ENCODE assay signal across 8 cellular contexts in genomic region chr4:122826596-122827257, GRCh38. TPM values are rescaled to one million over a fixed set of nuclear protein-coding genes. Genes with fewer than 3 reads are reported as not detected.
DNase-seq lines count a peak whose midpoint lies in the region; ATAC-seq, FAIRE-seq and TF ChIP-seq lines count a peak whose summit lies in the region.
"Had no signal": no experiment of that assay in that cellular context is flagged by ENCODE, and none has a peak within 500 bp of the region (broad histone marks: within the 10 kb centered on the region; RNA-seq: fewer than 3 reads in every experiment).

Gene FGF2 (plus strand): TSS chr4:122826831. CDS start chr4:122827175, 344 bp downstream.

- no peaks in the 10 kb centered on the region for H4K20me1 ChIP-seq in neural cell (ENCODE audit: insufficient read depth)

- DNase-seq in GM12891 (ENCODE audit: insufficient read length, low spot score) (peak; percentile 45), LNCaP clone FGC (ENCODE audit: low read depth) (no peak), frontal cortex (ENCODE audit: low spot score in 2 of 2) (peak; percentile 67 to 69), NCI-H524 treated with DMSO at 0.1 percent for 48 hours (lab: John Stamatoyannopoulos, UW) (no peak)
- DNase-seq in activated naive CD4-positive, alpha-beta T cell treated with anti-CD3 and anti-CD28 coated beads, Interleukin-2, amount 50 U/mL, for 16 hours, result peak; percentile 21

- no peaks in the 10 kb centered on the region for H3K9me3 ChIP-seq in neural cell (ENCODE audit: low read length)

- H3K9ac ChIP-seq in neural cell (ENCODE audit: low read length), result peak within 1 kb of the TSS; percentile 65

- H3K27me3 ChIP-seq in neural cell (ENCODE audit: insufficient read depth, low read depth, low read length), result no peaks in the 10 kb centered on the region

- peak within 1 kb of the TSS; percentile 25 for H3K4me3 ChIP-seq in LNCaP clone FGC (ENCODE audit: low read depth, low read length)
- H3K4me3 ChIP-seq in neural cell (ENCODE audit: low read length), result peak within 1 kb of the TSS; percentile 89

- H3K9me2 ChIP-seq in neural cell (ENCODE audit: insufficient read depth, low read length), result no peaks in the 10 kb centered on the region

- H2AFZ ChIP-seq in neural cell (ENCODE audit: low read depth, low read length), result peak within 1 kb of the TSS; percentile 81

- no peaks in the 10 kb centered on the region for H3K36me3 ChIP-seq in neural cell (ENCODE audit: insufficient read depth, low read length)

- peak; percentile 4 for ATAC-seq in GM21786 (IDR thresholded peaks at IDR 0.05; ENCODE audit: unreplicated experiment)

- no peak for TF ChIP-seq CTCF in LNCaP clone FGC (IDR thresholded peaks at IDR 0.05; ENCODE audit: control insufficient read depth, extremely low read depth, insufficient read depth)
- TF ChIP-seq CTCF in neural cell (IDR thresholded peaks at IDR 0.05; ENCODE audit: poor library complexity, severe bottlenecking), result no peak

- no peaks in the 10 kb centered on the region for H3F3A ChIP-seq in neural cell (ENCODE audit: insufficient read depth, low read length, poor library complexity, severe bottlenecking)

- no peak for TF ChIP-seq EP300 in neural cell (conservative IDR thresholded peaks at IDR 0.05; ENCODE audit: poor library complexity, severe bottlenecking)

- H3K27ac ChIP-seq in neural cell (ENCODE audit: low read length), result peak within 1 kb of the TSS; percentile 29

- TF ChIP-seq POLR2A in GM12891 (IDR thresholded peaks at IDR 0.05; ENCODE audit: low read depth, low read length), result no peak

- peaks cover 33% of the 10 kb centered on the region for H3K79me2 ChIP-seq in neural cell (replicated peaks; ENCODE audit: insufficient read depth, low read length)

- FAIRE-seq in GM12891 (lab: Jason Lieb, UNC), result no peak
- no peak for FAIRE-seq in frontal cortex (lab: Jason Lieb, UNC)
- FAIRE-seq: islet of Langerhans had no signal

- peak within 1 kb of the TSS; percentile 21 for H3K4me2 ChIP-seq in neural cell (ENCODE audit: low read length)

- no peak for TF ChIP-seq RAD21 in neural cell (conservative IDR thresholded peaks at IDR 0.05)

TF ChIP-seq in GM12891, 5 proteins besides CTCF, POLR2A, EP300 and RAD21:
- no peak for TF ChIP-seq PAX5 (IDR thresholded peaks at IDR 0.05; ENCODE audit: insufficient read depth, low read length, severe bottlenecking)
- TF ChIP-seq POLR2AphosphoS5 (IDR thresholded peaks at IDR 0.05; ENCODE audit: low read depth, low read length), result no peak

TF ChIP-seq in neural cell, 6 proteins besides CTCF, POLR2A, EP300 and RAD21:
- TF ChIP-seq REST (IDR thresholded peaks at IDR 0.05; ENCODE audit: borderline replicate concordance) (no peak), TAF1 (IDR thresholded peaks at IDR 0.05; ENCODE audit: low read depth) (no peak), EZH2 (IDR thresholded peaks at IDR 0.05; ENCODE audit: borderline replicate concordance, insufficient read depth, low read length, poor library complexity, severe bottlenecking) (no peak), SMC3 (conservative IDR thresholded peaks at IDR 0.05; ENCODE audit: poor library complexity) (no peak), POLR2AphosphoS5 (IDR thresholded peaks at IDR 0.05) (peak; percentile 32), MXI1 (conservative IDR thresholded peaks at IDR 0.05; ENCODE audit: poor library complexity, severe bottlenecking) (no peak)

RNA-seq across cellular contexts. Expression of gene FGF2, which starts in this region (rescaled TPM):
- 0.65 TPM for polyA plus RNA-seq in GM12891 (2012; ENCODE audit: low read depth, missing spikeins)
- total RNA-seq in frontal cortex, result 12.2 TPM
- 5.2 and 5.8 TPM in 2 replicates for polyA plus RNA-seq in neural cell
- 12.4 and 13.8 TPM in 2 replicates for polyA minus RNA-seq in neural cell

Comparison
In these comparisons a context has a peak if more than half of its experiments do, and no peak if none do; other contexts are left out.
1. DNase-seq: peak in GM12891 (single experiment), activated naive CD4-positive, alpha-beta T cell treated with anti-CD3 and anti-CD28 coated beads, Interleukin-2, amount 50 U/mL, for 16 hours (single experiment) and frontal cortex (2 of 2); none in LNCaP clone FGC (single experiment) and NCI-H524 treated with DMSO at 0.1 percent for 48 hours (single experiment).